Comparison of ENCODE assay signal across 1 cellular context in genomic region chr4:53532521-53532920, GRCh38.
A peak's percentile ranks its signal among the peaks of the same experiment; 100 is the strongest.
TF ChIP-seq lines count a peak whose summit lies in the region.

No MANE protein-coding gene starts in this region.

TF ChIP-seq in liver, 16 proteins besides CTCF, POLR2A, EP300 and RAD21:
- TF ChIP-seq, protein P1, sequence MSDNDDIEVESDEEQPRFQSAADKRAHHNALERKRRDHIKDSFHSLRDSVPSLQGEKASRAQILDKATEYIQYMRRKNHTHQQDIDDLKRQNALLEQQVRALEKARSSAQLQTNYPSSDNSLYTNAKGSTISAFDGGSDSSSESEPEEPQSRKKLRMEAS (IDR thresholded peaks at IDR 0.05) = no peak
- peak; percentile 51 for TF ChIP-seq REST (IDR thresholded peaks at IDR 0.05)
- TF ChIP-seq RXRA (IDR thresholded peaks at IDR 0.05) = no peak
- no peak for TF ChIP-seq FOXA1 (IDR thresholded peaks at IDR 0.05)
- no peak for TF ChIP-seq HNF4A (conservative IDR thresholded peaks at IDR 0.05)
